2 cellular contexts compared by ENCODE assay signal in the genomic region with DNA sequence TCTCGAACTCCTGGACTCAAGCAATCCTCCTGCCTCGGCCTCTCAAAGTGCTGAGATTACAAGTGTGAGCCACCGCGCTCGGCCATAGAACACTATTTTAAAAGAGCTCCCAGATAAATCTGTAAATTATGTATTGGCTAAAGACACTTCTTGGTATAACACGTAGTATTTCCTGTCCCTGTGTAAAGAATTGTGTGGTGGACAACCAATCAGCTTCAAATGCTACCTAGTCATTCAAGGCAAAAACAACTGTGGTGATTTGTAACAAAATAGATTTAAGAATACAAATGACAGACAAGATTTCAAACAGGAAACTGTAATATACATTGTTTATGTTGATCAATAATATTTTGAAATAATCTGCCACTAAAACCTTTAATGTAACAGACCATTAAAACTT.
TF ChIP-seq lines count a peak whose summit lies in the region.

No MANE protein-coding gene starts in this region.

TF ChIP-seq in HepG2, 621 proteins besides CTCF, POLR2A, EP300 and RAD21:
- TF ChIP-seq NCOA2 (CRISPR knock-in tag; IDR thresholded peaks at IDR 0.05) (no peak), POGZ (CRISPR knock-in tag; IDR thresholded peaks at IDR 0.05) (no peak), ZNF101 (CRISPR knock-in tag; IDR thresholded peaks at IDR 0.05; ENCODE audit: borderline replicate concordance, low read depth) (no peak), NFRKB (IDR thresholded peaks at IDR 0.05) (no peak), SAP130 (CRISPR knock-in tag; IDR thresholded peaks at IDR 0.05; ENCODE audit: low read depth) (no peak), ZNF768 (CRISPR knock-in tag; IDR thresholded peaks at IDR 0.05) (no peak), AGO1 (IDR thresholded peaks at IDR 0.05; ENCODE audit: low read depth, low read length, poor library complexity, severe bottlenecking) (no peak), CHD4 (IDR thresholded peaks at IDR 0.05; ENCODE audit: borderline replicate concordance, low read length) (no peak), PCBP2 (optimal IDR thresholded peaks at IDR 0.05; ENCODE audit: low read depth, low read length, poor library complexity, severe bottlenecking) (no peak), BORCS8-MEF2B (CRISPR knock-in tag; IDR thresholded peaks at IDR 0.05) (no peak)

TF ChIP-seq in HEK293T, 16 proteins besides CTCF, POLR2A, EP300 and RAD21:
- TF ChIP-seq CTBP1 (IDR thresholded peaks at IDR 0.05; ENCODE audit: borderline replicate concordance) = no peak
- no peak for TF ChIP-seq HDGF (IDR thresholded peaks at IDR 0.05; ENCODE audit: borderline replicate concordance)
- no peak for TF ChIP-seq NFRKB (IDR thresholded peaks at IDR 0.05)
- TF ChIP-seq, protein P1, sequence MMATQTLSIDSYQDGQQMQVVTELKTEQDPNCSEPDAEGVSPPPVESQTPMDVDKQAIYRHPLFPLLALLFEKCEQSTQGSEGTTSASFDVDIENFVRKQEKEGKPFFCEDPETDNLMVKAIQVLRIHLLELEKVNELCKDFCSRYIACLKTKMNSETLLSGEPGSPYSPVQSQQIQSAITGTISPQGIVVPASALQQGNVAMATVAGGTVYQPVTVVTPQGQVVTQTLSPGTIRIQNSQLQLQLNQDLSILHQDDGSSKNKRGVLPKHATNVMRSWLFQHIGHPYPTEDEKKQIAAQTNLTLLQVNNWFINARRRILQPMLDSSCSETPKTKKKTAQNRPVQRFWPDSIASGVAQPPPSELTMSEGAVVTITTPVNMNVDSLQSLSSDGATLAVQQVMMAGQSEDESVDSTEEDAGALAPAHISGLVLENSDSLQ (IDR thresholded peaks at IDR 0.05) = no peak
- no peak for TF ChIP-seq ARNT (IDR thresholded peaks at IDR 0.05)
- TF ChIP-seq BHLHE40 (IDR thresholded peaks at IDR 0.05; ENCODE audit: borderline replicate concordance) = no peak
- no peak for TF ChIP-seq FOXM1 (IDR thresholded peaks at IDR 0.05; ENCODE audit: borderline replicate concordance)
- no peak for TF ChIP-seq ELF4 (IDR thresholded peaks at IDR 0.05)
- TF ChIP-seq LEF1 (IDR thresholded peaks at IDR 0.05; ENCODE audit: borderline replicate concordance) = no peak
- no peak for TF ChIP-seq FOXA1 (IDR thresholded peaks at IDR 0.05)
- no peak for TF ChIP-seq SP1 (IDR thresholded peaks at IDR 0.05)
TF ChIP-seq in HEK293T: peak in this region for 0.
